8 cellular contexts compared by ENCODE assay signal in the genomic region with DNA sequence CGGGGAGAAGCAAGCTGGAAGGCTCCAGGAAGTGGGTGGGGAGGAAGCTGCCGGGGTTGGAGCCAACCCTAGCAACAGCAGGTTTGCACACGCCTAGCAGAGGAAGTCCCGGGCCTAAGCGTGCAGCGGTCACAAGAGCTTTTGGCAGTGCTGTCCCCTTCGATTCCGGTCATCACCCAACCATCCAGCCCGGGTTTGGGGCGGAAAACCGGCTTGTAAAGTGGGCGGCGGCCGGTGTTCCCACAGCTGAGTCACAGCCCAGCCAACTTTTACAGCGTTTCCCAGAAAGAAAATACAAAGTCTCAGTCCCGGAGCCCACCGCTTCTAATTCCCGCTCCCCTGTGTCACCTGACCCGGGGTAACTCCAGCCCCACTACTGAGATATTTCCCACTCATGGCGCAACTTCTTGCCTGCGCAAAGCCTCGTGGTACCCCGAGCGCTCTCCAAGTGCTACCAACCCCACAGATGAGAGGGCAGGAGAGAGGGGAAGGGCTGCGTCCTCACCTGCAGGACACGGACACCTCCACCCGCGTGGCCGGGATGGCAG. TPM values are rescaled to one million over a fixed set of nuclear protein-coding genes. Genes with fewer than 3 reads are reported as not detected.
DNase-seq lines count a peak whose midpoint lies in the region; ATAC-seq and TF ChIP-seq lines count a peak whose summit lies in the region.

No MANE protein-coding gene starts in this region.

- H3F3A ChIP-seq in neural progenitor cell (ENCODE audit: low read depth): peaks cover 22% of the 10 kb centered on the region

- H3K9ac ChIP-seq in neural progenitor cell: no peak overlapping the region

- 0 to 3% methylated on average over 12 to 29 of the region's 29 CpGs for whole genome bisulfite sequencing in upper lobe of left lung, 2 donors

- H3K36me3 Mint-ChIP-seq in neural progenitor cell: no peaks in the 10 kb centered on the region

- H4K20me1 ChIP-seq in neural progenitor cell (ENCODE audit: low read depth): no peaks in the 10 kb centered on the region

- peak in 1 of 4 donors; percentile 11 for TF ChIP-seq POLR2A in upper lobe of left lung (IDR thresholded peaks at IDR 0.05)

- H3K27me3 ChIP-seq in neural progenitor cell (no peaks in the 10 kb centered on the region), upper lobe of left lung (no peaks in the 10 kb centered on the region)

- H2AFZ ChIP-seq in neural progenitor cell (replicated peaks): peak overlapping the region; percentile 91

- peaks cover 6% of the 10 kb centered on the region for H3K27me3 Mint-ChIP-seq in neural progenitor cell (ENCODE audit: insufficient read depth, low read depth)

- no peaks in the 10 kb centered on the region for H3K36me3 ChIP-seq in neural progenitor cell
- no peaks in the 10 kb centered on the region for H3K36me3 ChIP-seq in upper lobe of left lung

- DNase-seq in DMS 273 (lab: John Stamatoyannopoulos, UW; ENCODE audit: unreplicated experiment) (peak; percentile 23), DMS 273 treated with DMSO at 0.1 percent for 48 hours (lab: John Stamatoyannopoulos, UW) (no peak), OCI-M2 (lab: John Stamatoyannopoulos, UW; ENCODE audit: unreplicated experiment) (peak; percentile 30), foreskin fibroblast (peak; percentile 39 to 66), neural progenitor cell (ENCODE audit: low spot score) (peak; percentile 74), upper lobe of left lung (peak; percentile 85 to 93)
- peak; percentile 6 for DNase-seq in activated T-helper 9 cell treated with anti-CD3 and anti-CD28 coated beads, Interleukin-2, amount 50 U/mL, for 16 hours (ENCODE audit: low read depth)

- H3K4me3 ChIP-seq in foreskin fibroblast (ENCODE audit: low read depth in 1 of 2, low read length in 2 of 2) (peak overlapping the region; percentile 56 to 60), neural progenitor cell (peak overlapping the region; percentile 66), upper lobe of left lung (peak overlapping the region; percentile 64 to 75 (median 70))

- ATAC-seq in HG02943 (IDR thresholded peaks at IDR 0.05; ENCODE audit: low read depth, unreplicated experiment) (peak; percentile 68), upper lobe of left lung (ENCODE audit: low FRiP score in 2 of 2) (peak; percentile 91 to 93)

- H3K4me2 ChIP-seq in neural progenitor cell: peak overlapping the region; percentile 94

- H3K9me3 ChIP-seq in neural progenitor cell (ENCODE audit: low read depth): no peaks in the 10 kb centered on the region
- H3K9me3 ChIP-seq in upper lobe of left lung: no peaks in the 10 kb centered on the region

- no peaks in the 10 kb centered on the region for H3K79me2 ChIP-seq in neural progenitor cell (ENCODE audit: low read depth)

- peak in 2 of 4 donors; percentile 47 to 60 for TF ChIP-seq EP300 in upper lobe of left lung (IDR thresholded peaks at IDR 0.05)

- peaks cover 15% of the 10 kb centered on the region for H3K4me1 Mint-ChIP-seq in neural progenitor cell

- H3K27ac ChIP-seq in neural progenitor cell (no peak overlapping the region), upper lobe of left lung (peak overlapping the region; percentile 91 to 98 (median 94))

- peak overlapping the region; percentile 84 for H3K27ac Mint-ChIP-seq in neural progenitor cell

- peak overlapping the region; percentile 86 for H3K4me3 Mint-ChIP-seq in neural progenitor cell

- H3K4me1 ChIP-seq in neural progenitor cell (peaks cover 9% of the 10 kb centered on the region), upper lobe of left lung (peaks cover 9 to 20% (median 14%) of the 10 kb centered on the region in 4 donors)

- no peak for TF ChIP-seq CTCF in foreskin fibroblast (IDR thresholded peaks at IDR 0.05; ENCODE audit: low read depth, low read length)
- TF ChIP-seq CTCF in neural progenitor cell (IDR thresholded peaks at IDR 0.05): no peak
- TF ChIP-seq CTCF in upper lobe of left lung (IDR thresholded peaks at IDR 0.05): peak in 1 of 6 experiments; percentile 2

- no peaks in the 10 kb centered on the region for H3K9me3 Mint-ChIP-seq in neural progenitor cell

RNA-seq across cellular contexts. Expression of a gene that starts 0.4 kb away (rescaled TPM):
- total RNA-seq in neural progenitor cell (ENCODE audit: low replicate concordance) (13.0 and 19.5 TPM in 2 replicates), upper lobe of left lung (10 to 100 TPM; 14.3 to 38.8 (median 20.2) TPM)
